19 cellular contexts compared by ENCODE assay signal in genomic region chr3:13496879-13497278, GRCh38. TPM values are rescaled to one million over a fixed set of nuclear protein-coding genes. Genes with fewer than 3 reads are reported as not detected.
DNase-seq lines count a peak whose midpoint lies in the region; ATAC-seq, FAIRE-seq and TF ChIP-seq lines count a peak whose summit lies in the region.
"Had no signal": no experiment of that assay in that cellular context is flagged by ENCODE, and none has a peak within 500 bp of the region (broad histone marks: within the 10 kb centered on the region; RNA-seq: fewer than 3 reads in every experiment).

No MANE protein-coding gene starts in this region.

- in situ Hi-C loops in HepG2 (cut with HindIII; ENCODE audit: extremely low pct_ligation_motif_present, low pct_unique_long_range_greater_than_20kb) (loop anchor here (5.0 kb wide), 1 partner anchor 150 kb away; no protein-coding TSS in a partner anchor), GM13977 (cut with MboI; ENCODE audit: low pct_unique_long_range_greater_than_20kb, low sequenced_read_pairs, unreplicated experiment) (loop anchor here (5.0 kb wide), 1 partner anchor 150 kb away; no protein-coding TSS in a partner anchor)

- no TSS peak for BruUV-seq in HepG2 (replicated peaks; lab: Mats Ljungman, UMichigan)

- CTCF ChIA-PET in HepG2 (lab: Yijun Ruan, JAX; ENCODE audit: low intra/inter-chr PET ratio, low total read pairs): interaction anchor here (1.7 to 7.5 kb wide), 2 partner anchors 35 to 152 kb away, joined by 5 to 96 read pairs; no protein-coding TSS in a partner anchor

- H3K27me3 Mint-ChIP-seq in mesothelial cell of epicardium (ENCODE audit: low read depth): no peaks in the 10 kb centered on the region
- H3K27me3 Mint-ChIP-seq: CD4-positive, alpha-beta memory T cell; natural killer cell treated with Interleukin-12 subunit alpha and Interleukin-12 subunit beta and Interleukin-15 and Interleukin-18, amount 100 ng/mL, for 72 hours had no signal

- H3K36me3 Mint-ChIP-seq in mesothelial cell of epicardium: peaks cover 3% of the 10 kb centered on the region
- H3K36me3 Mint-ChIP-seq: natural killer cell treated with Interleukin-12 subunit alpha and Interleukin-12 subunit beta and Interleukin-15 and Interleukin-18, amount 100 ng/mL, for 72 hours; stimulated activated memory B cell treated with anti-CD40 and anti-IgM and Interleukin-4, amounts not matched to agents 10 μg/mL and 1 μg/mL and 100 μg/mL, for 72 hours had no signal

- H3K4me3 Mint-ChIP-seq in mesothelial cell of epicardium: no peak overlapping the region
- H3K4me3 Mint-ChIP-seq: CD4-positive, alpha-beta memory T cell; natural killer cell treated with Interleukin-12 subunit alpha and Interleukin-12 subunit beta and Interleukin-15 and Interleukin-18, amount 100 ng/mL, for 72 hours; stimulated activated memory B cell treated with anti-CD40 and anti-IgM and Interleukin-4, amounts not matched to agents 10 μg/mL and 1 μg/mL and 100 μg/mL, for 72 hours had no signal

- no peaks in the 10 kb centered on the region for H3K27me3 ChIP-seq in HepG2 (ENCODE audit: control insufficient read depth in 1 of 2, insufficient read depth in 2 of 2, low read length in 2 of 2)
- H3K27me3 ChIP-seq in right lobe of liver: no peaks in the 10 kb centered on the region
- H3K27me3 ChIP-seq in esophagus muscularis mucosa: no peaks in the 10 kb centered on the region
- no peaks in the 10 kb centered on the region for H3K27me3 ChIP-seq in prostate gland (replicated peaks; ENCODE audit: insufficient read depth)
- H3K27me3 ChIP-seq: breast epithelium, pancreas, Peyer's patch, SJCRH30 had no signal

- TF ChIP-seq EP300 in HepG2 (IDR thresholded peaks at IDR 0.05; ENCODE audit: low read depth in 2 of 2, low read length in 2 of 2) (no peak), HepG2 (CRISPR knock-in tag; IDR thresholded peaks at IDR 0.05; ENCODE audit: borderline replicate concordance) (no peak), esophagus muscularis mucosa (IDR thresholded peaks at IDR 0.05) (no peak)

- H2AFZ ChIP-seq in HepG2 (ENCODE audit: low read length): no peak overlapping the region

- H3K36me3 ChIP-seq in HepG2 (replicated peaks in 1 of 2; ENCODE audit: control insufficient read depth in 1 of 2, insufficient read depth in 2 of 2, low read length in 2 of 2): peaks cover 3 to 8% of the 10 kb centered on the region in 2 experiments; a peak in 4 of 5 replicates
- H3K36me3 ChIP-seq in right lobe of liver: no peaks in the 10 kb centered on the region
- H3K36me3 ChIP-seq in esophagus muscularis mucosa: peaks cover 4 to 46% (median 23%) of the 10 kb centered on the region in 4 donors
- H3K36me3 ChIP-seq in prostate gland: no peaks in the 10 kb centered on the region
- H3K36me3 ChIP-seq: breast epithelium, SJCRH30 had no signal

- no peak for TF ChIP-seq RAD21 in HepG2 (CRISPR knock-in tag; IDR thresholded peaks at IDR 0.05)

- TF ChIP-seq CTCF in HepG2 (CRISPR knock-in tag; IDR thresholded peaks at IDR 0.05): no peak
- TF ChIP-seq CTCF in right lobe of liver (IDR thresholded peaks at IDR 0.05): no peak
- no peak for TF ChIP-seq CTCF in esophagus muscularis mucosa (IDR thresholded peaks at IDR 0.05)
- no peak for TF ChIP-seq CTCF in GM13977 (IDR thresholded peaks at IDR 0.05; ENCODE audit: extremely low read depth, insufficient read depth, missing control alignments)
- TF ChIP-seq CTCF in prostate gland (IDR thresholded peaks at IDR 0.05): no peak
- no peak for TF ChIP-seq CTCF in mesothelial cell of epicardium (IDR thresholded peaks at IDR 0.05; ENCODE audit: unreplicated experiment)

- TF ChIP-seq POLR2A in HepG2 (IDR thresholded peaks at IDR 0.05; ENCODE audit: insufficient read depth in 1 of 2, low read depth in 2 of 2, low read length in 2 of 2) (no peak), right lobe of liver (IDR thresholded peaks at IDR 0.05) (no peak), esophagus muscularis mucosa (IDR thresholded peaks at IDR 0.05; ENCODE audit: low read depth) (no peak), prostate gland (IDR thresholded peaks at IDR 0.05) (no peak)

- POLR2A ChIA-PET in HepG2 (lab: Yijun Ruan, JAX): interaction anchor here (1.0 kb wide), 1 partner anchor 151 kb away, joined by 3 read pairs; no protein-coding TSS in a partner anchor

- no peak for ATAC-seq in HepG2
- no peak for ATAC-seq in right lobe of liver

- H3K4me1 Mint-ChIP-seq in mesothelial cell of epicardium: peaks cover 7% of the 10 kb centered on the region

- WGBS in HepG2 (ENCODE audit: low lambda C conversion rate): 94% methylated on average over 6 of the region's 6 CpGs
- 76% methylated on average over 6 of the region's 6 CpGs for WGBS in right lobe of liver (ENCODE audit: insufficient coverage, low coverage, low lambda C conversion rate, missing lambda C conversion rate)
- whole genome bisulfite sequencing in esophagus muscularis mucosa: 65% methylated on average over 6 of the region's 6 CpGs
- 67% methylated on average over 6 of the region's 6 CpGs for WGBS in prostate gland

- H3K9me3 ChIP-seq in HepG2 (ENCODE audit: low read length) (no peaks in the 10 kb centered on the region), right lobe of liver (no peaks in the 10 kb centered on the region), esophagus muscularis mucosa (no peaks in the 10 kb centered on the region), prostate gland (no peaks in the 10 kb centered on the region)
- H3K9me3 ChIP-seq: A549, breast epithelium, pancreas, Peyer's patch, SJCRH30 had no signal

- no peak overlapping the region for H3K27ac ChIP-seq in HepG2 (ENCODE audit: extremely low read length, insufficient read depth, low read length)
- no peak overlapping the region for H3K27ac ChIP-seq in right lobe of liver
- H3K27ac ChIP-seq in esophagus muscularis mucosa (replicated peaks in 1 of 4): peak overlapping the region; percentile 17 to 62 (median 50)
- H3K27ac ChIP-seq in prostate gland: peak overlapping the region in 1 of 2 donors; percentile 8
- H3K27ac ChIP-seq: HL-60, pancreas, Peyer's patch, SJCRH30 had no signal

- DNase-seq in HepG2 (ENCODE audit: low spot score) (no peak), right lobe of liver (no peak), esophagus muscularis mucosa (ENCODE audit: extremely low spot score) (no peak), pons (ENCODE audit: low spot score) (peak; percentile 34), GM13977 (ENCODE audit: low spot score) (no peak), prostate gland (ENCODE audit: low spot score) (no peak), mesothelial cell of epicardium (ENCODE audit: low spot score in 2 of 2, unreplicated experiment in 2 of 2) (no peak), NCI-H774 (lab: John Stamatoyannopoulos, UW) (no peak)
- DNase-seq: NCI-H187 treated with DMSO at 0.1 percent for 48 hours had no signal

- H3K9me3 Mint-ChIP-seq in mesothelial cell of epicardium: no peaks in the 10 kb centered on the region
- H3K9me3 Mint-ChIP-seq: CD4-positive, alpha-beta memory T cell; natural killer cell treated with Interleukin-12 subunit alpha and Interleukin-12 subunit beta and Interleukin-15 and Interleukin-18, amount 100 ng/mL, for 72 hours; stimulated activated memory B cell treated with anti-CD40 and anti-IgM and Interleukin-4, amounts not matched to agents 10 μg/mL and 1 μg/mL and 100 μg/mL, for 72 hours had no signal

- H3K27ac Mint-ChIP-seq in mesothelial cell of epicardium: no peak overlapping the region
- H3K27ac Mint-ChIP-seq: natural killer cell treated with Interleukin-12 subunit alpha and Interleukin-12 subunit beta and Interleukin-15 and Interleukin-18, amount 100 ng/mL, for 72 hours; stimulated activated memory B cell treated with anti-CD40 and anti-IgM and Interleukin-4, amounts not matched to agents 10 μg/mL and 1 μg/mL and 100 μg/mL, for 72 hours had no signal

- H3K4me3 ChIP-seq in HepG2 (replicated peaks in 1 of 3; ENCODE audit: insufficient read depth in 1 of 3, low read depth in 2 of 3, low read length in 3 of 3) (no peak overlapping the region), right lobe of liver (no peak overlapping the region), esophagus muscularis mucosa (no peak overlapping the region), prostate gland (no peak overlapping the region)
- H3K4me3 ChIP-seq: A549, breast epithelium, coronary artery, pancreas, Peyer's patch, SJCRH30 had no signal

- intact Hi-C loops in HepG2 (cut with micrococcal nuclease; ENCODE audit: unreplicated experiment) (loop anchor here (1.0 kb wide), 1 partner anchor 153 kb away; no protein-coding TSS in a partner anchor), right lobe of liver (cut with DNase I) (loop anchor here (5.0 kb wide), 1 partner anchor 150 kb away; no protein-coding TSS in a partner anchor), esophagus muscularis mucosa (cut with DNase I) (loop anchor here (10.0 kb wide), 1 partner anchor 388 kb away; the partner anchor contains the start of gene WNT7A), prostate gland (cut with DNase I) (loop anchor here (1.0 kb wide), 1 partner anchor 152 kb away; no protein-coding TSS in a partner anchor)

- no peaks in the 10 kb centered on the region; the same call in 1 of the 2 replicates for H4K20me1 ChIP-seq in HepG2 (ENCODE audit: insufficient read depth, low read length)

- H3K4me1 ChIP-seq in HepG2 (ENCODE audit: insufficient read depth, low read length) (peaks cover 7% of the 10 kb centered on the region; the same call in 1 of the 2 replicates), right lobe of liver (peaks cover 0 to 4% (median 0%) of the 10 kb centered on the region in 4 donors), esophagus muscularis mucosa (peaks cover 14 to 35% (median 19%) of the 10 kb centered on the region in 4 donors), prostate gland (replicated peaks) (no peaks in the 10 kb centered on the region)
- H3K4me1 ChIP-seq: A549, pancreas, Peyer's patch, SJCRH30 had no signal

- H3K79me2 ChIP-seq in HepG2 (ENCODE audit: insufficient read depth, low read length): no peaks in the 10 kb centered on the region

- no peak overlapping the region for H3K9ac ChIP-seq in HepG2 (ENCODE audit: insufficient read depth, low read depth, low read length)

- FAIRE-seq in HepG2 (lab: Jason Lieb, UNC): no peak
- FAIRE-seq: A549, pancreas had no signal

- no peak overlapping the region for H3K4me2 ChIP-seq in HepG2 (ENCODE audit: low read depth, low read length)
- H3K4me2 ChIP-seq: A549 had no signal

RNA-seq across cellular contexts. Expression of gene HDAC11, which starts 16.8 kb away (rescaled TPM):
- 10.5 and 13.7 TPM in 2 replicates for total RNA-seq in HepG2 (2016; rRNA removed; fragmentation: Illumina TruSeq; extraction: Trizol)
- 4.0 and 4.5 TPM in 2 replicates for total RNA-seq in HepG2 (2016; cell fraction: cytosol; rRNA removed; fragmentation: Illumina TruSeq; extraction: Trizol; ENCODE audit: low read depth)
- total RNA-seq in HepG2 (2016; cell fraction: insoluble cytoplasmic fraction; rRNA removed; fragmentation: Illumina TruSeq; extraction: Trizol): 8.3 and 12.0 TPM in 2 replicates
- 8.1 and 8.4 TPM in 2 replicates for total RNA-seq in HepG2 (2016; cell fraction: membrane; rRNA removed; fragmentation: Illumina TruSeq; extraction: Trizol)
- 5.7 and 8.2 TPM in 2 replicates for total RNA-seq in HepG2 (2016; cell fraction: nucleus; rRNA removed; fragmentation: Illumina TruSeq; extraction: Trizol)
- polyA plus RNA-seq in HepG2 (2011; rRNA removed): 33.1 and 49.7 TPM in 2 replicates
- polyA plus RNA-seq in HepG2 (2011; cell fraction: cytosol; rRNA removed): 45.0 and 52.1 TPM in 2 replicates
- polyA plus RNA-seq in HepG2 (2011; cell fraction: nucleus; rRNA removed): 54.1 and 56.2 TPM in 2 replicates
- 51.6 and 55.6 TPM in 2 replicates for polyA plus RNA-seq in HepG2 (2012)
- 4.4 and 6.3 TPM in 2 replicates for polyA plus RNA-seq in HepG2 (2016; cell fraction: cytosol; fragmentation: Illumina TruSeq; extraction: Trizol; ENCODE audit: low read depth)
- 9.3 and 10.5 TPM in 2 replicates for polyA plus RNA-seq in HepG2 (2016; cell fraction: insoluble cytoplasmic fraction; fragmentation: Illumina TruSeq; extraction: Trizol; ENCODE audit: low read depth)
- polyA plus RNA-seq in HepG2 (2016; cell fraction: membrane; fragmentation: Illumina TruSeq; extraction: Trizol; ENCODE audit: low read depth): 7.6 and 9.8 TPM in 2 replicates
- polyA plus RNA-seq in HepG2 (2016; cell fraction: nucleus; fragmentation: Illumina TruSeq; extraction: Trizol; ENCODE audit: insufficient read depth, low read depth): 10.6 and 11.8 TPM in 2 replicates
- 4.8 and 66.6 TPM in 2 replicates for polyA minus RNA-seq in HepG2 (2011; rRNA and poly(A)+ RNA removed; ENCODE audit: low replicate concordance)
- polyA minus RNA-seq in HepG2 (2011; cell fraction: cytosol; rRNA and poly(A)+ RNA removed): 29.4 and 31.1 TPM in 2 replicates
- 21.3 and 22.1 TPM in 2 replicates for polyA minus RNA-seq in HepG2 (2011; cell fraction: nucleus; rRNA and poly(A)+ RNA removed)
- total RNA-seq in right lobe of liver: 10 to 100 TPM in 1 of 6 experiments, 1 to 10 TPM in 5; 2.2 to 10.8 (median 5.0) TPM
- 10 to 100 TPM; 15.8 to 41.0 (median 32.2) TPM for total RNA-seq in esophagus muscularis mucosa
- total RNA-seq in prostate gland: 10 to 100 TPM; 19.4 to 26.9 TPM
- 15.4 to 19.1 TPM (median 16.4 TPM) in 3 replicates for total RNA-seq in mesothelial cell of epicardium

RNA-seq across cellular contexts. Expression of gene FBLN2, which starts 52.0 kb away (rescaled TPM):
- not detected in 2 replicates for total RNA-seq in HepG2 (2016; rRNA removed; fragmentation: Illumina TruSeq; extraction: Trizol)
- total RNA-seq in HepG2 (2016; cell fraction: cytosol; rRNA removed; fragmentation: Illumina TruSeq; extraction: Trizol; ENCODE audit: low read depth): not detected in 2 replicates
- not detected in 2 replicates for total RNA-seq in HepG2 (2016; cell fraction: insoluble cytoplasmic fraction; rRNA removed; fragmentation: Illumina TruSeq; extraction: Trizol)
- not detected in 2 replicates for total RNA-seq in HepG2 (2016; cell fraction: membrane; rRNA removed; fragmentation: Illumina TruSeq; extraction: Trizol)
- not detected in 2 replicates for total RNA-seq in HepG2 (2016; cell fraction: nucleus; rRNA removed; fragmentation: Illumina TruSeq; extraction: Trizol)
- 0.04 TPM in 1 of 2 replicates, not detected in the other for polyA plus RNA-seq in HepG2 (2011; rRNA removed)
- 0.04 TPM in 2 replicates for polyA plus RNA-seq in HepG2 (2011; cell fraction: cytosol; rRNA removed)
- polyA plus RNA-seq in HepG2 (2011; cell fraction: nucleus; rRNA removed): 0.02 and 0.05 TPM in 2 replicates
- 0.05 and 0.08 TPM in 2 replicates for polyA plus RNA-seq in HepG2 (2012)
- polyA plus RNA-seq in HepG2 (2016; cell fraction: cytosol; fragmentation: Illumina TruSeq; extraction: Trizol; ENCODE audit: low read depth): not detected in 2 replicates
- polyA plus RNA-seq in HepG2 (2016; cell fraction: insoluble cytoplasmic fraction; fragmentation: Illumina TruSeq; extraction: Trizol; ENCODE audit: low read depth): not detected in 2 replicates
- polyA plus RNA-seq in HepG2 (2016; cell fraction: membrane; fragmentation: Illumina TruSeq; extraction: Trizol; ENCODE audit: low read depth): not detected in 2 replicates
- polyA plus RNA-seq in HepG2 (2016; cell fraction: nucleus; fragmentation: Illumina TruSeq; extraction: Trizol; ENCODE audit: insufficient read depth, low read depth): not detected in 2 replicates
- 0.06 and 0.12 TPM in 2 replicates for polyA minus RNA-seq in HepG2 (2011; rRNA and poly(A)+ RNA removed; ENCODE audit: low replicate concordance)
- not detected in 2 replicates for polyA minus RNA-seq in HepG2 (2011; cell fraction: cytosol; rRNA and poly(A)+ RNA removed)
- 0.37 TPM in 1 of 2 replicates, not detected in the other for polyA minus RNA-seq in HepG2 (2011; cell fraction: nucleus; rRNA and poly(A)+ RNA removed)
- 1 to 10 TPM; 1.9 to 4.0 (median 2.7) TPM for total RNA-seq in right lobe of liver
- total RNA-seq in esophagus muscularis mucosa: 100 to 1,000 TPM; 130 to 244 (median 136) TPM
- total RNA-seq in prostate gland: 100 to 1,000 TPM in 1 of 2 donors, 10 to 100 TPM in 1; 12.8 to 318 TPM
- total RNA-seq in mesothelial cell of epicardium: 63.3 to 68.6 TPM (median 67.5 TPM) in 3 replicates
- total RNA-seq: CD4-positive, alpha-beta memory T cell; natural killer cell treated with Interleukin-12 subunit alpha and Interleukin-12 subunit beta and Interleukin-15 and Interleukin-18, amount 100 ng/mL, for 72 hours; SJCRH30 had no signal
- polyA plus RNA-seq: CD4-positive, alpha-beta memory T cell had no signal

Comparison
In these comparisons a context has a peak if more than half of its experiments do, and no peak if none do; other contexts are left out.
1. H3K27ac ChIP-seq: peak in esophagus muscularis mucosa (4 of 4); none in HepG2 (single experiment) and right lobe of liver (0 of 3).